ENCODE assay signal across 8 cellular contexts in the genomic region with DNA sequence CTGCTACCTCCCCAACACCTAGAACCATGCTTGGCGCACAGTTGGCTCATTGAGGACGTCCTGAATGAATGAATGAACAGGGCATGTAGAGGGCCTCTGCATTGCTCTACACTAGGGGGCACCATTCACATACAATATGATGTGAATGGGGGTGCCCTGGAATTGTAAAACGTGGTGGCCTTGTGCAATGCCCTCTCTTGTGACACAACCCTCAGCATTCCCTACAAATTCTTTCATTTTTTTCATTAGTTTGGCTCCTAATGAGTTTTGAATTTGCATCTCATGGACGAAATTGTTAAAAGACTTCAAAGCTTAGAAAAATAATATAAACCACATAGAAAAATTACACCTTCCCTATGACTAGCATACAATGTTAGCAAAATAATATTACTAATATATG. TPM values are rescaled to one million over a fixed set of nuclear protein-coding genes. Genes with fewer than 3 reads are reported as not detected.
DNase-seq lines count a peak whose midpoint lies in the region; ATAC-seq and TF ChIP-seq lines count a peak whose summit lies in the region.

No MANE protein-coding gene starts in this region.

- peak; percentile 13 for DNase-seq in activated naive CD4-positive, alpha-beta T cell treated with anti-CD3 and anti-CD28 coated beads for 36 hours
- no peak for DNase-seq in activated naive CD4-positive, alpha-beta T cell treated with anti-CD3 and anti-CD28 coated beads, Interleukin-2, amount 50 U/mL, for 16 hours
- peak; percentile 38 for DNase-seq in NCI-H526 treated with DMSO at 0.1 percent for 48 hours (lab: John Stamatoyannopoulos, UW)
- DNase-seq in dorsolateral prefrontal cortex: peak in 1 of 10 donors; percentile 17
- DNase-seq in progenitor cell of endocrine pancreas (ENCODE audit: low spot score, unreplicated experiment): no peak
- DNase-seq in NOMO-1 treated with dmso at 0.1 percent for 144 hours (lab: John Stamatoyannopoulos, UW; ENCODE audit: unreplicated experiment): no peak

- H3K4me1 Mint-ChIP-seq in activated naive CD4-positive, alpha-beta T cell treated with anti-CD3 and anti-CD28 coated beads for 36 hours (ENCODE audit: low read depth): peaks cover 4% of the 10 kb centered on the region
- H3K4me1 Mint-ChIP-seq in progenitor cell of endocrine pancreas (ENCODE audit: low read depth): peaks cover 6% of the 10 kb centered on the region

- H3K27ac Mint-ChIP-seq in activated naive CD4-positive, alpha-beta T cell treated with anti-CD3 and anti-CD28 coated beads for 36 hours: no peak overlapping the region
- H3K27ac Mint-ChIP-seq in progenitor cell of endocrine pancreas: no peak overlapping the region

- peaks cover 2% of the 10 kb centered on the region for H3K27me3 Mint-ChIP-seq in activated naive CD4-positive, alpha-beta T cell treated with anti-CD3 and anti-CD28 coated beads for 36 hours (ENCODE audit: low read depth)
- H3K27me3 Mint-ChIP-seq in progenitor cell of endocrine pancreas: peaks cover 19% of the 10 kb centered on the region

- H3K4me3 ChIP-seq in dorsolateral prefrontal cortex: no peak overlapping the region

- TF ChIP-seq CTCF in dorsolateral prefrontal cortex (IDR thresholded peaks at IDR 0.05 in 54 of 56, conservative IDR thresholded peaks at IDR 0.05 in 2 of 56; ENCODE audit: low read depth in 1 of 56, partially characterized antibody in 56 of 56) (peak in 53 of 56 donors; percentile 11 to 63 (median 45)), progenitor cell of endocrine pancreas (IDR thresholded peaks at IDR 0.05; ENCODE audit: unreplicated experiment) (peak; percentile 47)

- H3K27me3 ChIP-seq in dorsolateral prefrontal cortex: peaks cover 0 to 5% (median 0%) of the 10 kb centered on the region in 45 donors

- no peak overlapping the region for H3K4me3 Mint-ChIP-seq in activated naive CD4-positive, alpha-beta T cell treated with anti-CD3 and anti-CD28 coated beads for 36 hours
- H3K4me3 Mint-ChIP-seq in progenitor cell of endocrine pancreas (ENCODE audit: low read depth): no peak overlapping the region

- no peaks in the 10 kb centered on the region for H3K9me3 Mint-ChIP-seq in activated naive CD4-positive, alpha-beta T cell treated with anti-CD3 and anti-CD28 coated beads for 36 hours
- H3K9me3 Mint-ChIP-seq in progenitor cell of endocrine pancreas (ENCODE audit: low read depth): no peaks in the 10 kb centered on the region

- no peaks in the 10 kb centered on the region for H3K36me3 Mint-ChIP-seq in activated naive CD4-positive, alpha-beta T cell treated with anti-CD3 and anti-CD28 coated beads for 36 hours (ENCODE audit: low read depth)
- H3K36me3 Mint-ChIP-seq in progenitor cell of endocrine pancreas (ENCODE audit: insufficient read depth): no peaks in the 10 kb centered on the region

- CTCF ChIA-PET in activated naive CD4-positive, alpha-beta T cell treated with anti-CD3 and anti-CD28 coated beads for 36 hours (lab: Charles Lee): no interaction called here

- intact Hi-C loops in activated naive CD4-positive, alpha-beta T cell treated with anti-CD3 and anti-CD28 coated beads for 36 hours (cut with micrococcal nuclease): loop anchor here (1.0 to 10.0 kb wide), 3 partner anchors 371 to 774 kb away; no protein-coding TSS in a partner anchor
- intact Hi-C loops in dorsolateral prefrontal cortex (cut with DNase I): loop anchor here in 1 of 2 donors (10.0 kb wide), 2 partner anchors 159 to 409 kb away; no protein-coding TSS in a partner anchor

- ATAC-seq in HG02623 (IDR thresholded peaks at IDR 0.05; ENCODE audit: unreplicated experiment): peak; percentile 64
- ATAC-seq in GM19035 (IDR thresholded peaks at IDR 0.05; ENCODE audit: unreplicated experiment): no peak

- no peak overlapping the region for H3K27ac ChIP-seq in dorsolateral prefrontal cortex

RNA-seq across cellular contexts. Expression of a gene that starts 2.3 kb away (rescaled TPM):
- total RNA-seq in activated naive CD4-positive, alpha-beta T cell treated with anti-CD3 and anti-CD28 coated beads for 36 hours: not detected
- total RNA-seq in dorsolateral prefrontal cortex: 100 to 1,000 TPM in 1 of 120 experiments, 10 to 100 TPM in 113, 1 to 10 TPM in 6; 3.9 to 103 (median 22.4) TPM
- total RNA-seq in progenitor cell of endocrine pancreas: 0.19 and 0.75 TPM in 2 replicates

Comparison
In these comparisons a context has a peak if more than half of its experiments do, and no peak if none do; other contexts are left out.
1. DNase-seq: peak in activated naive CD4-positive, alpha-beta T cell treated with anti-CD3 and anti-CD28 coated beads for 36 hours (single experiment) and NCI-H526 treated with DMSO at 0.1 percent for 48 hours (single experiment); none in activated naive CD4-positive, alpha-beta T cell treated with anti-CD3 and anti-CD28 coated beads, Interleukin-2, amount 50 U/mL, for 16 hours (single experiment), progenitor cell of endocrine pancreas (single experiment) and NOMO-1 treated with dmso at 0.1 percent for 144 hours (single experiment).